Comparison of ENCODE assay signal across 16 cellular contexts in the genomic region with DNA sequence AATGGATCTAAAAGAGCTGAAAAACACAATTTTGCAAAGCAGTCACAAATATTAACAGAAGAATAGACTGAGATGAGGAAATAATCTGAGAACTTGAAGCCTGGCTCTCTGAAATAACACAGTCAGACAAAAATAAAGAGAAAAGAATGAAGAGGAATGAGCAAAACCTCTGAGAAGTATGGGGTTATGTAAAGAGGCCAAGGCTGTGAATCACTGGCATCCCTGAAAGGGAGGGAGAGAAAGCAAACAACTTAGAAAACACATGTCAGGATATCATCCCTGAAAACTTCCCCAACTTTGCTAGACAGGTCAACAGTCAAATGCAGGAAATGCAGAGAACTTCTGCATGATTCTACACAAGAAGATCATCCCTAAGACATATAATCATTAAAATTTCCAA.
DNase-seq lines count a peak whose midpoint lies in the region; ATAC-seq and TF ChIP-seq lines count a peak whose summit lies in the region.
"Had no signal": no experiment of that assay in that cellular context is flagged by ENCODE, and none has a peak within 500 bp of the region (broad histone marks: within the 10 kb centered on the region; RNA-seq: fewer than 3 reads in every experiment).

No MANE protein-coding gene starts in this region.

- H2AK5ac ChIP-seq in IMR-90 (ENCODE audit: low read depth, low read length) = no peak overlapping the region

- peak; percentile 97 for ATAC-seq in IMR-90 (ENCODE audit: low read depth)
- ATAC-seq in HG02763 (IDR thresholded peaks at IDR 0.05; ENCODE audit: unreplicated experiment) = no peak
- ATAC-seq in HG03108 (IDR thresholded peaks at IDR 0.05; ENCODE audit: unreplicated experiment) = no peak

- H3K4me2 ChIP-seq in IMR-90 (ENCODE audit: low read depth, low read length) = no peak overlapping the region; the same call in 1 of the 2 replicates

- no peak for TF ChIP-seq POLR2A in IMR-90 (IDR thresholded peaks at IDR 0.05; ENCODE audit: low read depth, low read length)

- H3K9ac ChIP-seq in IMR-90 (ENCODE audit: low read depth, low read length) = no peak overlapping the region

- H4K20me1 ChIP-seq in IMR-90 (ENCODE audit: insufficient read depth, low read length) = no peaks in the 10 kb centered on the region

- TF ChIP-seq CTCF in IMR-90 (conservative IDR thresholded peaks at IDR 0.05; ENCODE audit: low read depth, low read length) (no peak), astrocyte of the cerebellum (IDR thresholded peaks at IDR 0.05; ENCODE audit: low read depth, low read length, missing control alignments) (no peak), fibroblast of mammary gland (conservative IDR thresholded peaks at IDR 0.05; ENCODE audit: control insufficient read depth, insufficient read depth, low read depth, low read length) (no peak)

- H4K91ac ChIP-seq in IMR-90 (ENCODE audit: insufficient read depth, low read depth, low read length) = no peak overlapping the region

- H3K4me1 ChIP-seq in IMR-90 (ENCODE audit: control insufficient read depth, insufficient read depth, low read length) = peaks cover 10% of the 10 kb centered on the region
- H3K4me1 ChIP-seq: SJCRH30 had no signal

- H2BK15ac ChIP-seq in IMR-90 (ENCODE audit: low read depth, low read length) = no peak overlapping the region

- no peak overlapping the region for H3K56ac ChIP-seq in IMR-90 (ENCODE audit: extremely low read depth, insufficient read depth, low read length)

- no peak overlapping the region; the same call in 1 of the 2 replicates for H4K5ac ChIP-seq in IMR-90 (ENCODE audit: low read depth, low read length)

- intact Hi-C loops in IMR-90 (cut with micrococcal nuclease) = no loop called here

- peak overlapping the region; percentile 69; the same call in 1 of the 2 replicates for H3K18ac ChIP-seq in IMR-90 (ENCODE audit: low read depth, low read length)

- H3K9me3 ChIP-seq in IMR-90 (ENCODE audit: control insufficient read depth, insufficient read depth, low read length) = no peaks in the 10 kb centered on the region
- H3K9me3 ChIP-seq: SJCRH30 had no signal

- peak overlapping the region; percentile 84 for H2BK5ac ChIP-seq in IMR-90 (ENCODE audit: low read depth, low read length, poor library complexity, severe bottlenecking)

- H3K4me3 ChIP-seq in IMR-90 (ENCODE audit: insufficient read depth, low read depth, low read length) (no peak overlapping the region), astrocyte of the cerebellum (ENCODE audit: low read depth, low read length) (no peak overlapping the region), fibroblast of mammary gland (ENCODE audit: control insufficient read depth, low read depth, low read length) (no peak overlapping the region), skeletal muscle cell (ENCODE audit: low read depth, low read length) (no peak overlapping the region)
- H3K4me3 ChIP-seq: SJCRH30 had no signal

- H4K8ac ChIP-seq in IMR-90 (ENCODE audit: low read depth in 2 of 2, low read length in 2 of 2) = peak overlapping the region in 1 of 2 experiments; percentile 40; a peak in 1 of 4 replicates

- no peaks in the 10 kb centered on the region for H3K27me3 ChIP-seq in IMR-90 (ENCODE audit: control insufficient read depth, insufficient read depth, low read length)
- H3K27me3 ChIP-seq: SJCRH30 had no signal

- CTCF ChIA-PET in IMR-90 (lab: Yijun Ruan, JAX) = no interaction called here

- DNase-seq in IMR-90 (peak; percentile 82), astrocyte of the cerebellum (ENCODE audit: low read depth) (peak; percentile 26), fibroblast of mammary gland (ENCODE audit: low read depth) (peak; percentile 44), skeletal muscle cell (ENCODE audit: low read depth) (peak; percentile 6), islet precursor cell (no peak), NCI-H1694 (lab: John Stamatoyannopoulos, UW) (no peak)
- DNase-seq: COR-L47, Kasumi-1, NCI-H1930, NCI-H2171, NCI-H446, NCI-H69, RPMI8226, SJCRH30 had no signal

- H2BK20ac ChIP-seq in IMR-90 (ENCODE audit: low read depth, low read length) = no peak overlapping the region

- no peak overlapping the region for H3K27ac ChIP-seq in IMR-90 (ENCODE audit: insufficient read depth, low read length)
- H3K27ac ChIP-seq: SJCRH30 had no signal

- no peak overlapping the region for H3K14ac ChIP-seq in IMR-90 (replicated peaks; ENCODE audit: low read depth, low read length)

- no TSS peak for BruUV-seq in IMR-90 (replicated peaks; lab: Mats Ljungman, UMichigan)

- H2BK120ac ChIP-seq in IMR-90 (ENCODE audit: low read depth, low read length) = peak overlapping the region; percentile 80; the same call in 1 of the 2 replicates

- H3K23ac ChIP-seq in IMR-90 (ENCODE audit: low read depth, low read length) = no peak overlapping the region

- H2AK9ac ChIP-seq in IMR-90 (replicated peaks; ENCODE audit: low read depth, low read length, poor library complexity) = no peak overlapping the region

- no peak for TF ChIP-seq RAD21 in IMR-90 (IDR thresholded peaks at IDR 0.05; ENCODE audit: low read length)

- dilution Hi-C loops in IMR-90 (cut with HindIII; ENCODE audit: low sequenced_read_pairs, unreplicated experiment) = no loop called here

- no peaks in the 10 kb centered on the region for H3K9me1 ChIP-seq in IMR-90 (ENCODE audit: insufficient read depth, low read length)

- no peak overlapping the region for H3K4ac ChIP-seq in IMR-90 (ENCODE audit: low read depth, low read length)

- in situ Hi-C loops in IMR-90 (cut with MboI; ENCODE audit: low sequenced_read_pairs) (no loop called here), astrocyte of the cerebellum (cut with HindIII; ENCODE audit: low sequenced_read_pairs) (loop anchor here (10.0 kb wide), 1 partner anchor 184 kb away; no protein-coding TSS in a partner anchor)

- no peaks in the 10 kb centered on the region for H3K79me1 ChIP-seq in IMR-90 (ENCODE audit: low read depth in 1 of 2, low read length in 2 of 2)

- no peak overlapping the region for H2AFZ ChIP-seq in IMR-90 (replicated peaks; ENCODE audit: low read length, poor library complexity)

- POLR2A ChIA-PET in IMR-90 (lab: Charles Lee; ENCODE audit: unreplicated experiment) = no interaction called here

- H3K36me3 ChIP-seq in IMR-90 (ENCODE audit: control insufficient read depth, insufficient read depth, low read length) = no peaks in the 10 kb centered on the region
- H3K36me3 ChIP-seq: SJCRH30 had no signal

TF ChIP-seq in IMR-90, 13 proteins besides CTCF, POLR2A, EP300 and RAD21:
- no peak for TF ChIP-seq RCOR1 (IDR thresholded peaks at IDR 0.05; ENCODE audit: insufficient replicate concordance, low read length)
- TF ChIP-seq, protein P1, sequence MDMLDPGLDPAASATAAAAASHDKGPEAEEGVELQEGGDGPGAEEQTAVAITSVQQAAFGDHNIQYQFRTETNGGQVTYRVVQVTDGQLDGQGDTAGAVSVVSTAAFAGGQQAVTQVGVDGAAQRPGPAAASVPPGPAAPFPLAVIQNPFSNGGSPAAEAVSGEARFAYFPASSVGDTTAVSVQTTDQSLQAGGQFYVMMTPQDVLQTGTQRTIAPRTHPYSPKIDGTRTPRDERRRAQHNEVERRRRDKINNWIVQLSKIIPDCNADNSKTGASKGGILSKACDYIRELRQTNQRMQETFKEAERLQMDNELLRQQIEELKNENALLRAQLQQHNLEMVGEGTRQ (IDR thresholded peaks at IDR 0.05; ENCODE audit: low read depth, low read length) = no peak
- no peak for TF ChIP-seq RFX5 (IDR thresholded peaks at IDR 0.05; ENCODE audit: low read depth, low read length)
- peak; percentile 17; the same call in 1 of the 2 replicates for TF ChIP-seq CEBPB (IDR thresholded peaks at IDR 0.05; ENCODE audit: low read depth, low read length)
- peak; percentile 29; the same call in 1 of the 2 replicates for TF ChIP-seq FOS (IDR thresholded peaks at IDR 0.05; ENCODE audit: low read depth, low read length)

Comparison
In these comparisons a context has a peak if more than half of its experiments do, and no peak if none do; other contexts are left out.
1. DNase-seq: peak in IMR-90 (single experiment), astrocyte of the cerebellum (single experiment), fibroblast of mammary gland (single experiment) and skeletal muscle cell (single experiment); none in islet precursor cell (single experiment) and NCI-H1694 (single experiment).